2 cellular contexts compared by ENCODE assay signal in the genomic region with DNA sequence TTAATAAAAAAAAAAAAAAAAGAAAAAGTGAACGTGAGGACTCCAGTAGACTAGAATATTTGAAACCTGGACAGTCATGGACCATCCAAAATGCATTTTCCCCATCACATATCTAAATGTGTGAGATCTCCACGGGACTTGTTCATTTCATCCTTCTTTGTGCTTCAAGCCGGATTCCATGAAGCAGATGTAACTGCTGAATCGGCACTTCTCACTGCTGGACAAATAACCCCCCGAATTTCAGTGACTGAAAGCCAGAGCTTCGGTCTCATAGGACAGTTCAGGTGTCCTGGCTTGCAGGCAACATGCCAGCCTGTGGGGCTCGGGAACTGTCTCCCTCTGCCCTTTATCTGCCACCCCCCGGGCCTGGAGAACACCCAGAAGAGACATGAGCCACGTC.
TF ChIP-seq lines count a peak whose summit lies in the region.

No MANE protein-coding gene starts in this region.

TF ChIP-seq in HepG2, 621 proteins besides CTCF, POLR2A, EP300 and RAD21:
- TF ChIP-seq, protein P1, sequence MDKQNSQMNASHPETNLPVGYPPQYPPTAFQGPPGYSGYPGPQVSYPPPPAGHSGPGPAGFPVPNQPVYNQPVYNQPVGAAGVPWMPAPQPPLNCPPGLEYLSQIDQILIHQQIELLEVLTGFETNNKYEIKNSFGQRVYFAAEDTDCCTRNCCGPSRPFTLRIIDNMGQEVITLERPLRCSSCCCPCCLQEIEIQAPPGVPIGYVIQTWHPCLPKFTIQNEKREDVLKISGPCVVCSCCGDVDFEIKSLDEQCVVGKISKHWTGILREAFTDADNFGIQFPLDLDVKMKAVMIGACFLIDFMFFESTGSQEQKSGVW (CRISPR knock-in tag; IDR thresholded peaks at IDR 0.05; ENCODE audit: borderline replicate concordance), result no peak
- TF ChIP-seq MAFK (conservative IDR thresholded peaks at IDR 0.05 in 1 of 2, IDR thresholded peaks at IDR 0.05 in 1 of 2; ENCODE audit: low read length in 2 of 2), result peak; percentile 98 to 99
- TF ChIP-seq, protein P2, sequence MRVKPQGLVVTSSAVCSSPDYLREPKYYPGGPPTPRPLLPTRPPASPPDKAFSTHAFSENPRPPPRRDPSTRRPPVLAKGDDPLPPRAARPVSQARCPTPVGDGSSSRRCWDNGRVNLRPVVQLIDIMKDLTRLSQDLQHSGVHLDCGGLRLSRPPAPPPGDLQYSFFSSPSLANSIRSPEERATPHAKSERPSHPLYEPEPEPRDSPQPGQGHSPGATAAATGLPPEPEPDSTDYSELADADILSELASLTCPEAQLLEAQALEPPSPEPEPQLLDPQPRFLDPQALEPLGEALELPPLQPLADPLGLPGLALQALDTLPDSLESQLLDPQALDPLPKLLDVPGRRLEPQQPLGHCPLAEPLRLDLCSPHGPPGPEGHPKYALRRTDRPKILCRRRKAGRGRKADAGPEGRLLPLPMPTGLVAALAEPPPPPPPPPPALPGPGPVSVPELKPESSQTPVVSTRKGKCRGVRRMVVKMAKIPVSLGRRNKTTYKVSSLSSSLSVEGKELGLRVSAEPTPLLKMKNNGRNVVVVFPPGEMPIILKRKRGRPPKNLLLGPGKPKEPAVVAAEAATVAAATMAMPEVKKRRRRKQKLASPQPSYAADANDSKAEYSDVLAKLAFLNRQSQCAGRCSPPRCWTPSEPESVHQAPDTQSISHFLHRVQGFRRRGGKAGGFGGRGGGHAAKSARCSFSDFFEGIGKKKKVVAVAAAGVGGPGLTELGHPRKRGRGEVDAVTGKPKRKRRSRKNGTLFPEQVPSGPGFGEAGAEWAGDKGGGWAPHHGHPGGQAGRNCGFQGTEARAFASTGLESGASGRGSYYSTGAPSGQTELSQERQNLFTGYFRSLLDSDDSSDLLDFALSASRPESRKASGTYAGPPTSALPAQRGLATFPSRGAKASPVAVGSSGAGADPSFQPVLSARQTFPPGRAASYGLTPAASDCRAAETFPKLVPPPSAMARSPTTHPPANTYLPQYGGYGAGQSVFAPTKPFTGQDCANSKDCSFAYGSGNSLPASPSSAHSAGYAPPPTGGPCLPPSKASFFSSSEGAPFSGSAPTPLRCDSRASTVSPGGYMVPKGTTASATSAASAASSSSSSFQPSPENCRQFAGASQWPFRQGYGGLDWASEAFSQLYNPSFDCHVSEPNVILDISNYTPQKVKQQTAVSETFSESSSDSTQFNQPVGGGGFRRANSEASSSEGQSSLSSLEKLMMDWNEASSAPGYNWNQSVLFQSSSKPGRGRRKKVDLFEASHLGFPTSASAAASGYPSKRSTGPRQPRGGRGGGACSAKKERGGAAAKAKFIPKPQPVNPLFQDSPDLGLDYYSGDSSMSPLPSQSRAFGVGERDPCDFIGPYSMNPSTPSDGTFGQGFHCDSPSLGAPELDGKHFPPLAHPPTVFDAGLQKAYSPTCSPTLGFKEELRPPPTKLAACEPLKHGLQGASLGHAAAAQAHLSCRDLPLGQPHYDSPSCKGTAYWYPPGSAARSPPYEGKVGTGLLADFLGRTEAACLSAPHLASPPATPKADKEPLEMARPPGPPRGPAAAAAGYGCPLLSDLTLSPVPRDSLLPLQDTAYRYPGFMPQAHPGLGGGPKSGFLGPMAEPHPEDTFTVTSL (CRISPR knock-in tag; IDR thresholded peaks at IDR 0.05; ENCODE audit: borderline replicate concordance), result no peak
- TF ChIP-seq MAFF (IDR thresholded peaks at IDR 0.05; ENCODE audit: low read depth, low read length), result peak; percentile 98
TF ChIP-seq in HepG2: peak in this region for 2.

TF ChIP-seq in K562, 482 proteins besides CTCF, POLR2A, EP300 and RAD21:
- TF ChIP-seq MAFG (tag; conservative IDR thresholded peaks at IDR 0.05) (peak; percentile 92), C11orf30 (IDR thresholded peaks at IDR 0.05; ENCODE audit: low read depth) (peak; percentile 94), MAFK (IDR thresholded peaks at IDR 0.05; ENCODE audit: low read length) (peak; percentile 97), ZNF134 (CRISPR knock-in tag; conservative IDR thresholded peaks at IDR 0.05) (no peak), MAFF (IDR thresholded peaks at IDR 0.05; ENCODE audit: low read length) (peak; percentile 96), TAF1 (IDR thresholded peaks at IDR 0.05; ENCODE audit: control insufficient read depth, extremely low read depth, insufficient read depth, low read length, severe bottlenecking) (no peak), POLR3A (IDR thresholded peaks at IDR 0.05; ENCODE audit: borderline replicate concordance, extremely low read depth, insufficient read depth, insufficient read length) (no peak), CBFA2T3 (IDR thresholded peaks at IDR 0.05) (no peak), SIN3B (IDR thresholded peaks at IDR 0.05; ENCODE audit: low read depth) (no peak), ZNF316 (IDR thresholded peaks at IDR 0.05) (peak; percentile 97)
- TF ChIP-seq, protein P3, sequence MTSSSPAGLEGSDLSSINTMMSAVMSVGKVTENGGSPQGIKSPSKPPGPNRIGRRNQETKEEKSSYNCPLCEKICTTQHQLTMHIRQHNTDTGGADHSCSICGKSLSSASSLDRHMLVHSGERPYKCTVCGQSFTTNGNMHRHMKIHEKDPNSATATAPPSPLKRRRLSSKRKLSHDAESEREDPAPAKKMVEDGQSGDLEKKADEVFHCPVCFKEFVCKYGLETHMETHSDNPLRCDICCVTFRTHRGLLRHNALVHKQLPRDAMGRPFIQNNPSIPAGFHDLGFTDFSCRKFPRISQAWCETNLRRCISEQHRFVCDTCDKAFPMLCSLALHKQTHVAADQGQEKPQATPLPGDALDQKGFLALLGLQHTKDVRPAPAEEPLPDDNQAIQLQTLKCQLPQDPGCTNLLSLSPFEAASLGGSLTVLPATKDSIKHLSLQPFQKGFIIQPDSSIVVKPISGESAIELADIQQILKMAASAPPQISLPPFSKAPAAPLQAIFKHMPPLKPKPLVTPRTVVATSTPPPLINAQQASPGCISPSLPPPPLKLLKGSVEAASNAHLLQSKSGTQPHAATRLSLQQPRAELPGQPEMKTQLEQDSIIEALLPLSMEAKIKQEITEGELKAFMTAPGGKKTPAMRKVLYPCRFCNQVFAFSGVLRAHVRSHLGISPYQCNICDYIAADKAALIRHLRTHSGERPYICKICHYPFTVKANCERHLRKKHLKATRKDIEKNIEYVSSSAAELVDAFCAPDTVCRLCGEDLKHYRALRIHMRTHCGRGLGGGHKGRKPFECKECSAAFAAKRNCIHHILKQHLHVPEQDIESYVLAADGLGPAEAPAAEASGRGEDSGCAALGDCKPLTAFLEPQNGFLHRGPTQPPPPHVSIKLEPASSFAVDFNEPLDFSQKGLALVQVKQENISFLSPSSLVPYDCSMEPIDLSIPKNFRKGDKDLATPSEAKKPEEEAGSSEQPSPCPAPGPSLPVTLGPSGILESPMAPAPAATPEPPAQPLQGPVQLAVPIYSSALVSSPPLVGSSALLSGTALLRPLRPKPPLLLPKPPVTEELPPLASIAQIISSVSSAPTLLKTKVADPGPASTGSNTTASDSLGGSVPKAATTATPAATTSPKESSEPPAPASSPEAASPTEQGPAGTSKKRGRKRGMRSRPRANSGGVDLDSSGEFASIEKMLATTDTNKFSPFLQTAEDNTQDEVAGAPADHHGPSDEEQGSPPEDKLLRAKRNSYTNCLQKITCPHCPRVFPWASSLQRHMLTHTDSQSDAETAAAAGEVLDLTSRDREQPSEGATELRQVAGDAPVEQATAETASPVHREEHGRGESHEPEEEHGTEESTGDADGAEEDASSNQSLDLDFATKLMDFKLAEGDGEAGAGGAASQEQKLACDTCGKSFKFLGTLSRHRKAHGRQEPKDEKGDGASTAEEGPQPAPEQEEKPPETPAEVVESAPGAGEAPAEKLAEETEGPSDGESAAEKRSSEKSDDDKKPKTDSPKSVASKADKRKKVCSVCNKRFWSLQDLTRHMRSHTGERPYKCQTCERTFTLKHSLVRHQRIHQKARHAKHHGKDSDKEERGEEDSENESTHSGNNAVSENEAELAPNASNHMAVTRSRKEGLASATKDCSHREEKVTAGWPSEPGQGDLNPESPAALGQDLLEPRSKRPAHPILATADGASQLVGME (CRISPR knock-in tag; IDR thresholded peaks at IDR 0.05), result no peak
